Comparison of ENCODE assay signal across 23 cellular contexts in the genomic region with DNA sequence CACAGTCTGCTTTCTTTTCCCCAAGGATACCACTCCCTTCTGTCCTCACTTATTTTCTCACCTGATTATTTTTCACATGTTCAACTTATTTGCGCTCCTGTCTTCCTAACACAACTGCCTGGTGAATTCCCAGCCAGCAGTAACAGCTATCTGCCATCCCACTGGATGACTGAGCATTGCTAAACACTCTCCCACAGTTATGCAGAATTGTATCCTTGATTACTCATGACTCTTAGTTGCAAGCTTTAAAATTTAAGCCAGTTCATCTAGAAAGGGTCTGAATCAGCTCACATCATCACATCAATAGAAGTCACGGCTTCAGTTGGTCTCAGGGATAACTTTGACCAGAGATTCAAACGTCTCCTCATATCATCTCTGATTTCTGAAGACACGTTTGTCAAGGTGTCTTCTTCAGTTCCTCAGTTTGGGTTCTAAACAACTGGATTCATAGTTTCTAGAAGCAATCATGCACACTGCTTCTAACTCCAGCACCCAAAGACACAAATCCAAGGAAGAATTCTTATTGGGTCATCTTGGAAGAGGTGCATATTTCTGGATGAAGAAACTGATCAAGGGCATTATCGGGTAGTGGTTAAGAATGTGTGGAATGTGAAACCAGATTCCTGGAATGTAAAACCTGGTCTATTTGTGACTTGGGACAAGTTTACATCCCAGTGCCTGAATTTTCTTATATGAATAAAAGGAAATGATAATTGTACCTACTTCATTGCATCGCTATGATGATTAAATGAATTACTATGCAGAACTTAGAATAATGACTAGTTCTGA. TPM values are rescaled to one million over a fixed set of nuclear protein-coding genes. Genes with fewer than 3 reads are reported as not detected.
DNase-seq lines count a peak whose midpoint lies in the region; ATAC-seq and TF ChIP-seq lines count a peak whose summit lies in the region.
"Had no signal": no experiment of that assay in that cellular context is flagged by ENCODE, and none has a peak within 500 bp of the region (broad histone marks: within the 10 kb centered on the region; RNA-seq: fewer than 3 reads in every experiment).

No MANE protein-coding gene starts in this region.

- H4K20me1 ChIP-seq in MM.1S (ENCODE audit: insufficient read depth, low read length), result no peaks in the 10 kb centered on the region

- no peaks in the 10 kb centered on the region for H3K27me3 ChIP-seq in HUES48 (ENCODE audit: control insufficient read depth, insufficient read depth, low read length)
- no peaks in the 10 kb centered on the region for H3K27me3 ChIP-seq in brain microvascular endothelial cell (replicated peaks)
- H3K27me3 ChIP-seq in kidney epithelial cell (ENCODE audit: control insufficient read depth, insufficient read depth, low read length), result no peaks in the 10 kb centered on the region
- no peaks in the 10 kb centered on the region for H3K27me3 ChIP-seq in prostate gland (replicated peaks; ENCODE audit: insufficient read depth)
- no peaks in the 10 kb centered on the region for H3K27me3 ChIP-seq in MM.1S (replicated peaks; ENCODE audit: insufficient read depth, low read length)
- H3K27me3 ChIP-seq in upper lobe of right lung, result no peaks in the 10 kb centered on the region
- H3K27me3 ChIP-seq: heart right ventricle had no signal

- no peak overlapping the region for H2AFZ ChIP-seq in MM.1S (ENCODE audit: low read length)
- H2AFZ ChIP-seq: parathyroid adenoma had no signal

- TF ChIP-seq CTCF in AG10803 (conservative IDR thresholded peaks at IDR 0.05; ENCODE audit: low read length) (no peak), brain microvascular endothelial cell (IDR thresholded peaks at IDR 0.05; ENCODE audit: low read depth, low read length, missing control alignments) (no peak), kidney epithelial cell (IDR thresholded peaks at IDR 0.05; ENCODE audit: insufficient read depth, low read length, poor library complexity, severe bottlenecking) (no peak), prostate gland (IDR thresholded peaks at IDR 0.05) (no peak), MM.1S (IDR thresholded peaks at IDR 0.05; ENCODE audit: low read length) (no peak), upper lobe of right lung (IDR thresholded peaks at IDR 0.05) (no peak)

- no peaks in the 10 kb centered on the region for H3K9me2 ChIP-seq in MM.1S (replicated peaks; ENCODE audit: insufficient read depth, low read length)

- H3K9me3 ChIP-seq in HUES48 (ENCODE audit: control insufficient read depth, insufficient read depth, low read length) (no peaks in the 10 kb centered on the region), prostate gland (no peaks in the 10 kb centered on the region), MM.1S (replicated peaks; ENCODE audit: insufficient read depth, low read length) (no peaks in the 10 kb centered on the region), upper lobe of right lung (no peaks in the 10 kb centered on the region)

- no peaks in the 10 kb centered on the region for H3F3A ChIP-seq in MM.1S (ENCODE audit: insufficient read depth, low read length)

- ATAC-seq in upper lobe of right lung, result no peak
- ATAC-seq: K562; naive thymus-derived CD8-positive, alpha-beta T cell had no signal

- in situ Hi-C loops in brain microvascular endothelial cell (cut with HindIII; ENCODE audit: low pct_ligation_motif_present, low sequenced_read_pairs), result no loop called here

- WGBS in prostate gland, result 75% methylated on average over 6 of the region's 6 CpGs

- peak; percentile 6 for DNase-seq in AG10803 (ENCODE audit: low read depth)
- peak; percentile 25 for DNase-seq in brain microvascular endothelial cell
- DNase-seq in kidney epithelial cell (ENCODE audit: low read depth), result peak; percentile 61
- no peak for DNase-seq in prostate gland (ENCODE audit: low spot score)
- DNase-seq in MM.1S, result no peak
- no peak for DNase-seq in NCI-H128 (lab: John Stamatoyannopoulos, UW; ENCODE audit: unreplicated experiment)
- DNase-seq in upper lobe of right lung, result no peak
- DNase-seq: ACHN; activated CD4-positive, alpha-beta T cell treated with anti-CD3 and anti-CD28 coated beads, Interleukin-2, amount 10 ng/mL, durations not matched to agents 24 days and 14 days; activated CD8-positive, alpha-beta memory T cell treated with anti-CD3 and anti-CD28 coated beads, Interleukin-2, amount 50 U/mL, for 48 hours; activated effector memory CD4-positive, alpha-beta T cell treated with Interleukin-2 at 50 U/mL for 16 hours; CD4-positive, CD25-positive, alpha-beta regulatory T cell; DMS53; heart right ventricle; naive thymus-derived CD8-positive, alpha-beta T cell; NCI-H1048; NCI-H2029 treated with DMSO at 0.1 percent for 48 hours; NCI-H524 treated with DMSO at 0.1 percent for 48 hours; Right ventricle myocardium superior had no signal

- H3K79me2 ChIP-seq in MM.1S (ENCODE audit: low read length), result no peaks in the 10 kb centered on the region

- H3K27ac ChIP-seq in HUES48 (ENCODE audit: low read depth, low read length) (peak overlapping the region; percentile 60), brain microvascular endothelial cell (no peak overlapping the region), prostate gland (no peak overlapping the region), MM.1S (ENCODE audit: low read length) (no peak overlapping the region), upper lobe of right lung (no peak overlapping the region)
- H3K27ac ChIP-seq: heart right ventricle, HL-60, parathyroid adenoma had no signal

- no peak for TF ChIP-seq POLR2A in prostate gland (IDR thresholded peaks at IDR 0.05)

- no peaks in the 10 kb centered on the region for H3K36me3 ChIP-seq in HUES48 (ENCODE audit: control insufficient read depth, insufficient read depth, low read length)
- no peaks in the 10 kb centered on the region for H3K36me3 ChIP-seq in brain microvascular endothelial cell (replicated peaks)
- no peaks in the 10 kb centered on the region for H3K36me3 ChIP-seq in kidney epithelial cell (ENCODE audit: control insufficient read depth, insufficient read depth, low read length)
- H3K36me3 ChIP-seq in prostate gland, result no peaks in the 10 kb centered on the region
- H3K36me3 ChIP-seq in MM.1S (replicated peaks; ENCODE audit: insufficient read depth, low read length), result no peaks in the 10 kb centered on the region
- no peaks in the 10 kb centered on the region for H3K36me3 ChIP-seq in upper lobe of right lung
- H3K36me3 ChIP-seq: heart right ventricle had no signal

- H3K9ac ChIP-seq in HUES48 (ENCODE audit: low read depth, low read length) (no peak overlapping the region), MM.1S (ENCODE audit: low read length) (no peak overlapping the region)
- H3K9ac ChIP-seq: parathyroid adenoma had no signal

- H3K4me1 ChIP-seq in HUES48 (ENCODE audit: control insufficient read depth, insufficient read depth, low read length) (peaks cover 43% of the 10 kb centered on the region), prostate gland (replicated peaks) (no peaks in the 10 kb centered on the region), MM.1S (ENCODE audit: low read length) (peaks cover 19% of the 10 kb centered on the region; the same call in 1 of the 2 replicates), upper lobe of right lung (no peaks in the 10 kb centered on the region)
- H3K4me1 ChIP-seq: parathyroid adenoma had no signal

- no peak overlapping the region for H3K4me3 ChIP-seq in AG10803 (ENCODE audit: low read length)
- no peak overlapping the region for H3K4me3 ChIP-seq in HUES48 (ENCODE audit: low read depth, low read length)
- no peak overlapping the region for H3K4me3 ChIP-seq in brain microvascular endothelial cell (ENCODE audit: low read depth, low read length)
- H3K4me3 ChIP-seq in kidney epithelial cell (ENCODE audit: low read depth, low read length), result no peak overlapping the region
- H3K4me3 ChIP-seq in prostate gland, result no peak overlapping the region
- no peak overlapping the region for H3K4me3 ChIP-seq in MM.1S (ENCODE audit: low read length)
- no peak overlapping the region for H3K4me3 ChIP-seq in upper lobe of right lung
- H3K4me3 ChIP-seq: heart right ventricle, K562 had no signal

- intact Hi-C loops in prostate gland (cut with DNase I) (no loop called here), upper lobe of right lung (cut with DNase I) (loop anchor here (10.0 kb wide), 1 partner anchor 566 kb away; no protein-coding TSS in a partner anchor)

- no peak overlapping the region for H3K4me2 ChIP-seq in MM.1S (ENCODE audit: low read depth, low read length)

RNA-seq across cellular contexts. Expression of a gene that starts 13.9 kb away (rescaled TPM):
- 1.2 and 1.6 TPM in 2 replicates for total RNA-seq in kidney epithelial cell
- total RNA-seq in prostate gland, result 10 to 100 TPM; 14.6 to 18.0 TPM
- 11.5 TPM for total RNA-seq in upper lobe of right lung
- total RNA-seq: activated CD4-positive, alpha-beta T cell treated with anti-CD3 and anti-CD28 coated beads, Interleukin-2, amount 10 ng/mL, durations not matched to agents 24 days and 14 days; naive thymus-derived CD8-positive, alpha-beta T cell had no signal

Comparison
In these comparisons a context has a peak if more than half of its experiments do, and no peak if none do; other contexts are left out.
1. DNase-seq: peak in AG10803 (single experiment), brain microvascular endothelial cell (single experiment) and kidney epithelial cell (single experiment); none in prostate gland (single experiment), MM.1S (single experiment), NCI-H128 (single experiment) and upper lobe of right lung (single experiment).